ENCODE assay signal across 8 cellular contexts in the genomic region with DNA sequence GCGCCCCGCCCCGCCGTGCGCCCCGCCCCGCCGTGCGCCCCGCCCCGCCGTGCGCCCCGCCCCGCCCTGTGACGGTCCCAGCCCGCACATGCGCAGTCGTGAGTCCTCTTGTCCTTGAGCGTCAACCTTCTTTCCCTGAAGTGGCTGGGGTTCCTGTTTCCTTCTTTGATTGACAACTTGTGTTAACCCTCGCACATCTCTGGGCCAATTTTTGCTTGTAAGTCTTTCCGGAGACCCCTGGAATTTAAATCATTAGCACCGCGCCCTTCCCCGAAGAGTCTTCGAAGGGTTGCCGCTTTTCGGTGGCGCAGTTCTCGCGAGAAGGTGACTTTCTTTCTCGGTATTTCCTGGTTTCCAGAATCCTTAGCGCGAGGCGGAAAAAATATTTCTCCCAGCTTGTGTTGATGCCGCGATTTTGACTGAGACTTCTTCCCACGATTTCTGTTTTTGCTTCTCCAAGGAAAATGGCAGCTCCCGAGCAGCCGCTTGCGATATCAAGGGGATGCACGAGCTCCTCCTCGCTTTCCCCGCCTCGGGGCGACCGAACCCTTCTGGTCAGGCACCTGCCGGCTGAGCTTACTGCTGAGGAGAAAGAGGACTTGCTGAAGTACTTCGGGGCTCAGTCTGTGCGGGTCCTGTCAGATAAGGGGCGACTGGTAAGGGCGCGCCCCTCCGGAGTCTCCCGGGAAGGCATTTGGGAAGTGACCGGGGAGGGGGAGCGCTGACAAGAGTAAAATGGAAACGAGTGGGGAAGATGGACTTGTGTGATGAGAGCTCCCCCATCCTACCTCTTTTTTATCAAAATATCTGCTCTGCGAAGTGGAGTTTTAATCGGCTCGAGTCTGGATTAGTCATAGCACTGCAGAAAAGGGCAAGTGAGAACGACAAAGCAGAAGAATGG. TPM values are rescaled to one million over a fixed set of nuclear protein-coding genes. Genes with fewer than 3 reads are reported as not detected.
DNase-seq lines count a peak whose midpoint lies in the region; ATAC-seq and TF ChIP-seq lines count a peak whose summit lies in the region.

A gene with protein sequence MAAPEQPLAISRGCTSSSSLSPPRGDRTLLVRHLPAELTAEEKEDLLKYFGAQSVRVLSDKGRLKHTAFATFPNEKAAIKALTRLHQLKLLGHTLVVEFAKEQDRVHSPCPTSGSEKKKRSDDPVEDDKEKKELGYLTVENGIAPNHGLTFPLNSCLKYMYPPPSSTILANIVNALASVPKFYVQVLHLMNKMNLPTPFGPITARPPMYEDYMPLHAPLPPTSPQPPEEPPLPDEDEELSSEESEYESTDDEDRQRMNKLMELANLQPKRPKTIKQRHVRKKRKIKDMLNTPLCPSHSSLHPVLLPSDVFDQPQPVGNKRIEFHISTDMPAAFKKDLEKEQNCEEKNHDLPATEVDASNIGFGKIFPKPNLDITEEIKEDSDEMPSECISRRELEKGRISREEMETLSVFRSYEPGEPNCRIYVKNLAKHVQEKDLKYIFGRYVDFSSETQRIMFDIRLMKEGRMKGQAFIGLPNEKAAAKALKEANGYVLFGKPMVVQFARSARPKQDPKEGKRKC (plus strand): TSS at position 93 of the 901 bp plus-strand sequence. CDS start 372 bp downstream, at position 465.

- peak within 1 kb of the TSS; percentile 85 for H3K27ac ChIP-seq in C4-2B
- H3K27ac ChIP-seq in dorsolateral prefrontal cortex, result peak within 1 kb of the TSS; percentile 61 to 98 (median 93)
- H3K27ac ChIP-seq in right lobe of liver, result peak within 1 kb of the TSS; percentile 90 to 93 (median 92)

- peak; percentile 37 for TF ChIP-seq POLR2A in right lobe of liver (IDR thresholded peaks at IDR 0.05)

- peak; percentile 85 for ATAC-seq in GM19395 (IDR thresholded peaks at IDR 0.05; ENCODE audit: unreplicated experiment)
- peak; percentile 54 for ATAC-seq in HG03565 (IDR thresholded peaks at IDR 0.05; ENCODE audit: unreplicated experiment)
- ATAC-seq in right lobe of liver, result peak; percentile 91 to 96 (median 93)

- no peaks in the 10 kb centered on the region for H3K36me3 ChIP-seq in right lobe of liver

- WGBS in right lobe of liver (ENCODE audit: insufficient coverage, low coverage, low lambda C conversion rate, missing lambda C conversion rate), result 1% methylated on average over 52 of the region's 62 CpGs

- TF ChIP-seq CTCF in C4-2B (conservative IDR thresholded peaks at IDR 0.05) (no peak), dorsolateral prefrontal cortex (IDR thresholded peaks at IDR 0.05 in 54 of 56, conservative IDR thresholded peaks at IDR 0.05 in 2 of 56; ENCODE audit: low read depth in 1 of 56, partially characterized antibody in 56 of 56) (peak in 13 of 56 donors; percentile 5 to 50 (median 24)), right lobe of liver (IDR thresholded peaks at IDR 0.05) (peak in 2 of 4 donors; percentile 5 to 14)

- H3K4me3 ChIP-seq in dorsolateral prefrontal cortex, result peak within 1 kb of the TSS; percentile 60 to 99 (median 91)
- H3K4me3 ChIP-seq in right lobe of liver, result peak within 1 kb of the TSS; percentile 73 to 92 (median 85)

- H3K9me3 ChIP-seq in right lobe of liver, result no peaks in the 10 kb centered on the region

- peak; percentile 67 for DNase-seq in NCI-H774 (lab: John Stamatoyannopoulos, UW)
- peak; percentile 80 to 81 for DNase-seq in activated CD4-positive, alpha-beta T cell treated with anti-CD3 and anti-CD28 coated beads, Interleukin-2, amount 50 U/mL, for 48 hours
- peak; percentile 81 to 93 (median 89) for DNase-seq in dorsolateral prefrontal cortex
- peak; percentile 89 to 92 (median 92) for DNase-seq in right lobe of liver
- DNase-seq in stimulated activated CD4-positive, alpha-beta T cell treated with anti-CD3 and anti-CD28 coated beads, Interleukin-4, amount 100 ng/mL, for 4 hours, result peak; percentile 80 to 87

- H3K27me3 ChIP-seq in dorsolateral prefrontal cortex, result no peaks in the 10 kb centered on the region
- H3K27me3 ChIP-seq in right lobe of liver, result no peaks in the 10 kb centered on the region

- intact Hi-C loops in dorsolateral prefrontal cortex (cut with DNase I) (no loop called here), right lobe of liver (cut with DNase I) (no loop called here)

- peaks cover 0 to 17% (median 0%) of the 10 kb centered on the region in 4 donors for H3K4me1 ChIP-seq in right lobe of liver

RNA-seq across cellular contexts. Expression of the gene that starts here (rescaled TPM):
- total RNA-seq in dorsolateral prefrontal cortex (100 to 1,000 TPM in 35 of 120 experiments, 10 to 100 TPM in 85; 59.0 to 149 (median 91.9) TPM), right lobe of liver (10 to 100 TPM in 4 of 6 experiments, 1 to 10 TPM in 2; 9.1 to 19.3 (median 12.2) TPM)

Comparison
In these comparisons a context has a peak if more than half of its experiments do, and no peak if none do; other contexts are left out.
1. Peak in every context shown above with its lines: DNase-seq, ATAC-seq, H3K4me3 ChIP-seq and H3K27ac ChIP-seq.